In the genomic region with DNA sequence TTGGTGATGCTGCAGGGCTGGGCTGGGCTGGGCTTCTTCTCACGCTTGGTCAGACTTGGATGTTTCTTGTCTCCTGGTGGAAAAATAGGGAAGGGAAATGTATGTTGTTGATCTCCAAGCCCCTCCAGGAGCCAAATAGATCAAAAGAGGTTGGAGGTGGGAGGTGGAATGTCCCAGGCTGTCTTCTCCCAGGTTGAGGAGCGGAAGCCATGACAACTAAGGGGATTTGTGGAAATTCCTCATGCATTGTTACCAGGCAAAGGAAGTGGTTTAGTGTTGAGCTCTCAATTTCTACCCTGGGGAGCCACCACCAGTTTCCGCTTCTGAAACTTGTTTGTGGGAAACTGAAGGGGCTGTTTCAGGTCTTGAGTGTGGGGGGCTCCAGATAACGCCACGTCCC, we compare ENCODE assay signal across 1 cellular context.
TF ChIP-seq lines count a peak whose summit lies in the region.

No MANE protein-coding gene starts in this region.

TF ChIP-seq in GM23338, 12 proteins besides CTCF, POLR2A, EP300 and RAD21:
- TF ChIP-seq ZNF462 (CRISPR knock-in tag; IDR thresholded peaks at IDR 0.05) (no peak), NANOG (IDR thresholded peaks at IDR 0.05; ENCODE audit: borderline replicate concordance) (no peak), JUNB (IDR thresholded peaks at IDR 0.05; ENCODE audit: unreplicated experiment) (no peak), EZH2phosphoT487 (IDR thresholded peaks at IDR 0.05; ENCODE audit: unreplicated experiment) (no peak)
